ENCODE assay signal across 8 cellular contexts in genomic region chr1:16351449-16351993, GRCh38. TPM values are rescaled to one million over a fixed set of nuclear protein-coding genes. Genes with fewer than 3 reads are reported as not detected.
DNase-seq lines count a peak whose midpoint lies in the region; ATAC-seq and TF ChIP-seq lines count a peak whose summit lies in the region.

No MANE protein-coding gene starts in this region.

- peaks cover 0 to 36% of the 10 kb centered on the region in 2 donors for H3K4me1 ChIP-seq in adrenal gland (replicated peaks in 1 of 2)
- H3K4me1 ChIP-seq in iPS-20b (ENCODE audit: insufficient read depth, low read length): peaks cover 9% of the 10 kb centered on the region; the same call in 1 of the 2 replicates

- H3K4me1 Mint-ChIP-seq in IgD-negative memory B cell: peaks cover 15 to 21% (median 18%) of the 10 kb centered on the region in 3 donors

- no peaks in the 10 kb centered on the region for H3K9me3 Mint-ChIP-seq in IgD-negative memory B cell

- H3K9ac ChIP-seq in iPS-20b (ENCODE audit: low read depth, low read length): peak overlapping the region; percentile 86; the same call in 1 of the 2 replicates

- H3K36me3 Mint-ChIP-seq in IgD-negative memory B cell: no peaks in the 10 kb centered on the region

- peak overlapping the region; percentile 55 to 98 (median 93) for H3K27ac ChIP-seq in adrenal gland
- no peak overlapping the region for H3K27ac ChIP-seq in iPS-20b (ENCODE audit: low read length)
- H3K27ac ChIP-seq in skin epidermis: peak overlapping the region; percentile 57 to 98 (median 93)

- intact Hi-C loops in adrenal gland (cut with DNase I): loop anchor here (10.0 kb wide), 3 partner anchors 57 to 267 kb away; no protein-coding TSS in a partner anchor

- no peaks in the 10 kb centered on the region for H3K27me3 Mint-ChIP-seq in IgD-negative memory B cell

- peak; percentile 43 for DNase-seq in CD1c-positive myeloid dendritic cell (ENCODE audit: extremely low spot score)
- DNase-seq in adrenal gland: peak in 1 of 7 donors; percentile 28
- DNase-seq in germinal center (ENCODE audit: low spot score): no peak

- H3K36me3 ChIP-seq in adrenal gland (replicated peaks in 1 of 2): no peaks in the 10 kb centered on the region
- no peaks in the 10 kb centered on the region for H3K36me3 ChIP-seq in iPS-20b (ENCODE audit: insufficient read depth, low read depth, low read length)

- H3K27ac Mint-ChIP-seq in IgD-negative memory B cell: peak overlapping the region; percentile 64 to 95 (median 94)

- H3K27me3 ChIP-seq in adrenal gland (no peaks in the 10 kb centered on the region), iPS-20b (ENCODE audit: insufficient read depth, low read length) (no peaks in the 10 kb centered on the region)

- TF ChIP-seq POLR2A in adrenal gland (IDR thresholded peaks at IDR 0.05): no peak

- ATAC-seq in GM21717 (IDR thresholded peaks at IDR 0.05; ENCODE audit: unreplicated experiment) (no peak), HG02885 (IDR thresholded peaks at IDR 0.05; ENCODE audit: poor library complexity, unreplicated experiment) (no peak)

- TF ChIP-seq CTCF in adrenal gland (IDR thresholded peaks at IDR 0.05): no peak

- no peaks in the 10 kb centered on the region for H3K9me3 ChIP-seq in adrenal gland (replicated peaks in 1 of 3)
- no peaks in the 10 kb centered on the region for H3K9me3 ChIP-seq in iPS-20b (ENCODE audit: insufficient read depth, low read depth, low read length)

- H3K4me3 Mint-ChIP-seq in IgD-negative memory B cell: peak overlapping the region; percentile 91 to 97 (median 96)

- peak overlapping the region; percentile 43 to 99 (median 78) for H3K4me3 ChIP-seq in adrenal gland
- peak overlapping the region; percentile 87 for H3K4me3 ChIP-seq in iPS-20b (ENCODE audit: low read length)
- peak overlapping the region; percentile 51 to 99 (median 89) for H3K4me3 ChIP-seq in skin epidermis

- 0 to 2% (median 1%) methylated on average over 14 to 20 of the region's 20 CpGs for WGBS in adrenal gland, 4 donors

RNA-seq across cellular contexts. Expression of gene FBXO42, which starts 0.8 kb away (rescaled TPM):
- polyA plus RNA-seq in IgD-negative memory B cell (26.8 TPM), adrenal gland (10 to 100 TPM; 14.0 to 15.2 (median 14.2) TPM)
- 10 to 100 TPM; 17.3 to 44.9 (median 20.9) TPM for total RNA-seq in adrenal gland

RNA-seq across cellular contexts. Expression of gene SZRD1, which starts 15.5 kb away (rescaled TPM):
- polyA plus RNA-seq in IgD-negative memory B cell (53.4 TPM), adrenal gland (10 to 100 TPM; 46.8 to 78.9 (median 64.1) TPM)
- total RNA-seq in adrenal gland: 100 to 1,000 TPM in 4 of 8 donors, 10 to 100 TPM in 4; 56.2 to 152 (median 116) TPM
